8 cellular contexts compared by ENCODE assay signal in genomic region chr12:123602651-123603195, GRCh38. TPM values are rescaled to one million over a fixed set of nuclear protein-coding genes. Genes with fewer than 3 reads are reported as not detected.
DNase-seq lines count a peak whose midpoint lies in the region; ATAC-seq and TF ChIP-seq lines count a peak whose summit lies in the region.

No MANE protein-coding gene starts in this region.

- DNase-seq in DMS53 (lab: John Stamatoyannopoulos, UW) (peak; percentile 35), DMS53 treated with DMSO at 0.1 percent for 48 hours (lab: John Stamatoyannopoulos, UW; ENCODE audit: unreplicated experiment) (no peak), NT2/D1 (ENCODE audit: low read depth, low spot score) (no peak), dedifferentiated amniotic fluid mesenchymal stem cell (ENCODE audit: extremely low spot score) (peak; percentile 11), SHP77 (lab: John Stamatoyannopoulos, UW) (no peak), islet precursor cell (no peak)
- DNase-seq in naive thymus-derived CD8-positive, alpha-beta T cell: no peak

- no peaks in the 10 kb centered on the region for H3K9me3 Mint-ChIP-seq in naive thymus-derived CD8-positive, alpha-beta T cell

- H3K4me1 Mint-ChIP-seq in naive thymus-derived CD8-positive, alpha-beta T cell: peaks cover 17 to 55% (median 42%) of the 10 kb centered on the region in 4 donors

- POLR2A ChIA-PET in naive thymus-derived CD8-positive, alpha-beta T cell (lab: Charles Lee): interaction anchor here (0.5 to 1.7 kb wide), 14 partner anchors 9 to 1104 kb away, joined by 3 to 10 read pairs (median 4); partner anchors contain the start of genes ATP6V0A2, EIF2B1, GTF2H3 and KNTC1

- no peak for TF ChIP-seq POLR2A in GM18505 (IDR thresholded peaks at IDR 0.05; ENCODE audit: borderline replicate concordance, extremely low read depth, insufficient read depth, insufficient read length)

- H3K27ac Mint-ChIP-seq in naive thymus-derived CD8-positive, alpha-beta T cell: peak overlapping the region; percentile 83 to 97 (median 94)

- H3K4me3 Mint-ChIP-seq in naive thymus-derived CD8-positive, alpha-beta T cell: peak overlapping the region; percentile 88 to 99 (median 95)

- H3K9me3 ChIP-seq in NT2/D1 (ENCODE audit: insufficient read depth, low read length): no peaks in the 10 kb centered on the region

- H3K27me3 ChIP-seq in NT2/D1 (ENCODE audit: insufficient read depth, insufficient read length): no peaks in the 10 kb centered on the region

- H3K36me3 ChIP-seq in NT2/D1 (ENCODE audit: insufficient read depth, insufficient read length, low read length): peaks cover 53% of the 10 kb centered on the region

- no peaks in the 10 kb centered on the region for H3K27me3 Mint-ChIP-seq in naive thymus-derived CD8-positive, alpha-beta T cell

- H3K9ac ChIP-seq in NT2/D1 (ENCODE audit: insufficient read length, low read depth): peak overlapping the region; percentile 100

- H3K36me3 Mint-ChIP-seq in naive thymus-derived CD8-positive, alpha-beta T cell: peaks cover 0 to 32% (median 2%) of the 10 kb centered on the region in 3 donors

- no peak for ATAC-seq in naive thymus-derived CD8-positive, alpha-beta T cell
- ATAC-seq in GM18505 (IDR thresholded peaks at IDR 0.05; ENCODE audit: unreplicated experiment): no peak

- H3K4me1 ChIP-seq in NT2/D1 (ENCODE audit: insufficient read depth, insufficient read length): no peaks in the 10 kb centered on the region

- peak overlapping the region; percentile 100 for H3K4me3 ChIP-seq in NT2/D1 (ENCODE audit: insufficient read length, low read depth)

RNA-seq across cellular contexts. Expression of gene DDX55, which starts 0.8 kb away (rescaled TPM):
- total RNA-seq in naive thymus-derived CD8-positive, alpha-beta T cell: 10 to 100 TPM; 53.3 to 54.8 TPM
- 10 to 100 TPM; 15.2 to 24.1 (median 19.1) TPM for polyA plus RNA-seq in naive thymus-derived CD8-positive, alpha-beta T cell

RNA-seq across cellular contexts. Expression of gene TMED2, which starts 18.4 kb away (rescaled TPM):
- 10 to 100 TPM; 85.6 to 94.3 TPM for total RNA-seq in naive thymus-derived CD8-positive, alpha-beta T cell
- polyA plus RNA-seq in naive thymus-derived CD8-positive, alpha-beta T cell: 100 to 1,000 TPM; 212 to 349 (median 259) TPM

RNA-seq across cellular contexts. Expression of gene EIF2B1, which starts 30.8 kb away (rescaled TPM):
- 10 to 100 TPM; 54.3 to 57.3 TPM for total RNA-seq in naive thymus-derived CD8-positive, alpha-beta T cell
- polyA plus RNA-seq in naive thymus-derived CD8-positive, alpha-beta T cell: 10 to 100 TPM; 59.9 to 64.5 (median 62.6) TPM

RNA-seq across cellular contexts. Expression of gene GTF2H3, which starts 30.9 kb away (rescaled TPM):
- total RNA-seq in naive thymus-derived CD8-positive, alpha-beta T cell: 10 to 100 TPM; 27.5 to 34.6 TPM
- 10 to 100 TPM; 36.6 to 39.9 (median 38.8) TPM for polyA plus RNA-seq in naive thymus-derived CD8-positive, alpha-beta T cell

Comparison
In these comparisons a context has a peak if more than half of its experiments do, and no peak if none do; other contexts are left out.
1. DNase-seq: peak in DMS53 (single experiment) and dedifferentiated amniotic fluid mesenchymal stem cell (single experiment); none in DMS53 treated with DMSO at 0.1 percent for 48 hours (single experiment), NT2/D1 (single experiment), naive thymus-derived CD8-positive, alpha-beta T cell (0 of 10), SHP77 (0 of 2) and islet precursor cell (single experiment).